In genomic region chr20:44614525-44614924, GRCh38 we compare ENCODE assay signal across 11 cellular contexts. TPM values are rescaled to one million over a fixed set of nuclear protein-coding genes. Genes with fewer than 3 reads are reported as not detected.
DNase-seq lines count a peak whose midpoint lies in the region; ATAC-seq and TF ChIP-seq lines count a peak whose summit lies in the region.
"Had no signal": no experiment of that assay in that cellular context is flagged by ENCODE, and none has a peak within 500 bp of the region (broad histone marks: within the 10 kb centered on the region; RNA-seq: fewer than 3 reads in every experiment).

No MANE protein-coding gene starts in this region.

- no peak overlapping the region for H3K4me3 Mint-ChIP-seq in activated T-cell treated with anti-CD3 and anti-CD28 coated beads, Interleukin-2, amount 50 U/mL, for 24 hours
- H3K4me3 Mint-ChIP-seq in activated T-cell treated with anti-CD3 and anti-CD28 coated beads, Interleukin-2, amount 50 U/mL, for 4 hours, result no peak overlapping the region
- no peak overlapping the region for H3K4me3 Mint-ChIP-seq in nephron progenitor cell

- TF ChIP-seq EP300 in upper lobe of left lung (IDR thresholded peaks at IDR 0.05), result no peak

- H3K4me1 ChIP-seq in esophagus squamous epithelium, result peaks cover 10 to 57% (median 43%) of the 10 kb centered on the region in 3 donors
- H3K4me1 ChIP-seq in upper lobe of left lung, result peaks cover 28 to 47% (median 38%) of the 10 kb centered on the region in 4 donors

- peak overlapping the region; percentile 82 for H3K27ac Mint-ChIP-seq in activated T-cell treated with anti-CD3 and anti-CD28 coated beads, Interleukin-2, amount 50 U/mL, for 24 hours
- peak overlapping the region; percentile 82 for H3K27ac Mint-ChIP-seq in nephron progenitor cell

- H3K27ac ChIP-seq in esophagus squamous epithelium (peak overlapping the region in 3 of 4 donors; percentile 58 to 80 (median 71)), upper lobe of left lung (peak overlapping the region; percentile 36 to 85 (median 68))

- no peak overlapping the region for H3K4me3 ChIP-seq in esophagus squamous epithelium
- no peak overlapping the region for H3K4me3 ChIP-seq in upper lobe of left lung
- H3K4me3 ChIP-seq: mucosa of descending colon had no signal

- no peak for DNase-seq in activated T-cell treated with anti-CD3 and anti-CD28 coated beads, Interleukin-2, amount 50 U/mL, for 24 hours
- no peak for DNase-seq in activated T-cell treated with anti-CD3 and anti-CD28 coated beads, Interleukin-2, amount 50 U/mL, for 4 hours
- DNase-seq in esophagus squamous epithelium (lab: John Stamatoyannopoulos, UW), result no peak
- DNase-seq in nephron progenitor cell, result no peak
- DNase-seq in upper lobe of left lung, result no peak
- DNase-seq in 8988T, result no peak
- DNase-seq in activated CD4-positive, CD25-positive, alpha-beta regulatory T cell treated with anti-CD3 and anti-CD28 coated beads, Interleukin-2, amount 50 U/mL, for 72 hours, result no peak
- DNase-seq: NCI-H1105, NCI-H774 had no signal

- H3K9me3 Mint-ChIP-seq in activated T-cell treated with anti-CD3 and anti-CD28 coated beads, Interleukin-2, amount 50 U/mL, for 24 hours, result no peaks in the 10 kb centered on the region
- no peaks in the 10 kb centered on the region for H3K9me3 Mint-ChIP-seq in activated T-cell treated with anti-CD3 and anti-CD28 coated beads, Interleukin-2, amount 50 U/mL, for 4 hours
- no peaks in the 10 kb centered on the region for H3K9me3 Mint-ChIP-seq in nephron progenitor cell

- TF ChIP-seq CTCF in esophagus squamous epithelium (IDR thresholded peaks at IDR 0.05), result no peak
- no peak for TF ChIP-seq CTCF in nephron progenitor cell (IDR thresholded peaks at IDR 0.05)
- no peak for TF ChIP-seq CTCF in upper lobe of left lung (IDR thresholded peaks at IDR 0.05)

- H3K36me3 ChIP-seq in esophagus squamous epithelium, result peaks cover 0 to 65% (median 3%) of the 10 kb centered on the region in 3 donors
- H3K36me3 ChIP-seq in upper lobe of left lung, result peaks cover 0 to 64% (median 26%) of the 10 kb centered on the region in 4 donors

- ATAC-seq in activated T-cell treated with anti-CD3 and anti-CD28 coated beads, Interleukin-2, amount 50 U/mL, for 4 hours, result no peak
- no peak for ATAC-seq in upper lobe of left lung (ENCODE audit: low FRiP score in 2 of 2)
- no peak for ATAC-seq in GM21786 (IDR thresholded peaks at IDR 0.05; ENCODE audit: unreplicated experiment)
- ATAC-seq: mucosa of descending colon had no signal

- H3K27me3 ChIP-seq in esophagus squamous epithelium, result no peaks in the 10 kb centered on the region
- no peaks in the 10 kb centered on the region for H3K27me3 ChIP-seq in upper lobe of left lung

- H3K36me3 Mint-ChIP-seq in activated T-cell treated with anti-CD3 and anti-CD28 coated beads, Interleukin-2, amount 50 U/mL, for 24 hours (ENCODE audit: low read depth), result peaks cover 23% of the 10 kb centered on the region
- H3K36me3 Mint-ChIP-seq in activated T-cell treated with anti-CD3 and anti-CD28 coated beads, Interleukin-2, amount 50 U/mL, for 4 hours (ENCODE audit: insufficient read depth), result peaks cover 12% of the 10 kb centered on the region
- H3K36me3 Mint-ChIP-seq in nephron progenitor cell (ENCODE audit: low read depth), result peaks cover 14% of the 10 kb centered on the region

- H3K27me3 Mint-ChIP-seq in activated T-cell treated with anti-CD3 and anti-CD28 coated beads, Interleukin-2, amount 50 U/mL, for 24 hours, result no peaks in the 10 kb centered on the region
- H3K27me3 Mint-ChIP-seq in activated T-cell treated with anti-CD3 and anti-CD28 coated beads, Interleukin-2, amount 50 U/mL, for 4 hours (ENCODE audit: low read depth), result no peaks in the 10 kb centered on the region
- no peaks in the 10 kb centered on the region for H3K27me3 Mint-ChIP-seq in nephron progenitor cell (ENCODE audit: low read depth, poor library complexity)

- TF ChIP-seq POLR2A in esophagus squamous epithelium (IDR thresholded peaks at IDR 0.05) (no peak), upper lobe of left lung (IDR thresholded peaks at IDR 0.05) (no peak)

- WGBS in esophagus squamous epithelium, 2 donors, result 60 to 63% methylated on average over 7 to 9 of the region's 14 CpGs
- 83 to 86% methylated on average over 11 to 12 of the region's 14 CpGs for WGBS in upper lobe of left lung, 2 donors

- peaks cover 60% of the 10 kb centered on the region for H3K4me1 Mint-ChIP-seq in activated T-cell treated with anti-CD3 and anti-CD28 coated beads, Interleukin-2, amount 50 U/mL, for 24 hours (ENCODE audit: low read depth)
- H3K4me1 Mint-ChIP-seq in activated T-cell treated with anti-CD3 and anti-CD28 coated beads, Interleukin-2, amount 50 U/mL, for 4 hours (ENCODE audit: low read depth), result peaks cover 68% of the 10 kb centered on the region
- H3K4me1 Mint-ChIP-seq in nephron progenitor cell, result peaks cover 23% of the 10 kb centered on the region

- H3K9me3 ChIP-seq in esophagus squamous epithelium, result no peaks in the 10 kb centered on the region
- no peaks in the 10 kb centered on the region for H3K9me3 ChIP-seq in upper lobe of left lung
- H3K9me3 ChIP-seq: mucosa of descending colon had no signal

- intact Hi-C loops in esophagus squamous epithelium (cut with DNase I), result loop anchor here (10.0 kb wide), 3 partner anchors 80 to 400 kb away; partner anchors contain the start of genes OSER1 and TTPAL

RNA-seq across cellular contexts. Expression of gene PKIG, which starts 32.1 kb away (rescaled TPM):
- total RNA-seq in activated T-cell treated with anti-CD3 and anti-CD28 coated beads, Interleukin-2, amount 50 U/mL, for 4 hours, result 1 to 10 TPM; 2.1 to 3.5 (median 2.8) TPM
- total RNA-seq in esophagus squamous epithelium (10 to 100 TPM; 11.0 to 80.1 (median 19.4) TPM), upper lobe of left lung (10 to 100 TPM; 46.1 to 91.5 (median 67.8) TPM)

RNA-seq across cellular contexts. Expression of gene ADA, which starts 37.0 kb away (rescaled TPM):
- 10 to 100 TPM in 2 of 3 donors, 1 to 10 TPM in 1; 8.8 to 13.5 (median 12.5) TPM for total RNA-seq in activated T-cell treated with anti-CD3 and anti-CD28 coated beads, Interleukin-2, amount 50 U/mL, for 4 hours
- 10 to 100 TPM in 2 of 4 donors, 1 to 10 TPM in 2; 3.8 to 31.7 (median 15.7) TPM for total RNA-seq in esophagus squamous epithelium
- 1 to 10 TPM; 5.0 to 9.4 (median 7.2) TPM for total RNA-seq in upper lobe of left lung
